Comparison of ENCODE assay signal across 27 cellular contexts in genomic region chr9:95901506-95901905, GRCh38. TPM values are rescaled to one million over a fixed set of nuclear protein-coding genes. Genes with fewer than 3 reads are reported as not detected.
DNase-seq lines count a peak whose midpoint lies in the region; ATAC-seq and TF ChIP-seq lines count a peak whose summit lies in the region.
"Had no signal": no experiment of that assay in that cellular context is flagged by ENCODE, and none has a peak within 500 bp of the region (broad histone marks: within the 10 kb centered on the region; RNA-seq: fewer than 3 reads in every experiment).

No MANE protein-coding gene starts in this region.

- H3K4me1 ChIP-seq in transverse colon = peaks cover 0 to 15% (median 7%) of the 10 kb centered on the region in 4 donors
- H3K4me1 ChIP-seq: thyroid gland had no signal

- H3K27ac ChIP-seq in transverse colon = peak overlapping the region in 1 of 4 donors; percentile 21
- H3K27ac ChIP-seq: cardiac muscle cell, neutrophil, thyroid gland had no signal

- TF ChIP-seq EP300 in transverse colon (IDR thresholded peaks at IDR 0.05; ENCODE audit: low read depth) = no peak

- H3K36me3 Mint-ChIP-seq in T-helper 17 cell (ENCODE audit: low read depth) = peaks cover 4% of the 10 kb centered on the region

- ATAC-seq in T-helper 17 cell (no peak), esophagus mucosa (peak; percentile 76), GM21360 (IDR thresholded peaks at IDR 0.05; ENCODE audit: unreplicated experiment) (no peak), GM21381 (IDR thresholded peaks at IDR 0.05; ENCODE audit: unreplicated experiment) (no peak)
- ATAC-seq: activated CD8-positive, alpha-beta T cell treated with anti-CD3 and anti-CD28 coated beads for 36 hours; SK-N-SH treated with all-trans-retinoic acid at 6 μM for 48 hours had no signal

- H3K27ac Mint-ChIP-seq in T-helper 17 cell = peak overlapping the region; percentile 29
- H3K27ac Mint-ChIP-seq: activated CD8-positive, alpha-beta T cell treated with anti-CD3 and anti-CD28 coated beads for 36 hours; B cell; HFFc6; stimulated activated naive CD8-positive, alpha-beta T cell treated with anti-CD3 and anti-CD28 coated beads, Interleukin-15, Interleukin-2, amounts not matched to agents 100 ng/mL and 50 ng/mL, for 24 hours; T-helper 2 cell treated with Interferon-gamma antibody and Interleukin-4, amounts not matched to agents 5 μg/mL and 100 μg/mL, for 36 hours had no signal

- TF ChIP-seq CTCF in transverse colon (IDR thresholded peaks at IDR 0.05) = no peak

- DNase-seq in NCI-H2196 (lab: John Stamatoyannopoulos, UW; ENCODE audit: unreplicated experiment) (peak; percentile 44), NCI-H2196 treated with DMSO at 0.1 percent for 48 hours (lab: John Stamatoyannopoulos, UW; ENCODE audit: unreplicated experiment) (no peak), T-helper 17 cell (no peak), transverse colon (peak; percentile 28), NCI-H1092 treated with DMSO at 0.1 percent for 48 hours (lab: John Stamatoyannopoulos, UW) (no peak)
- DNase-seq: activated CD8-positive, alpha-beta T cell treated with anti-CD3 and anti-CD28 coated beads for 36 hours; activated naive CD4-positive, alpha-beta T cell; activated T-cell treated with anti-CD3 and anti-CD28 coated beads, Interleukin-2, amount 50 U/mL, for 1 hour; DMS79; dorsolateral prefrontal cortex; foreskin fibroblast; HFFc6; hippocampal formation; KG1; NCI-H2081 treated with DMSO at 0.1 percent for 48 hours; NCI-H524; RPMI8226; thyroid gland had no signal

- in situ Hi-C loops in transverse colon (cut with MboI; ENCODE audit: low pct_ligation_motif_present in 1 of 4, low pct_unique_long_range_greater_than_20kb in 1 of 4, low sequenced_read_pairs in 3 of 4) = no loop called here

- H3K36me3 ChIP-seq in transverse colon = peaks cover 0 to 17% (median 0%) of the 10 kb centered on the region in 4 donors
- H3K36me3 ChIP-seq: cardiac muscle cell, neutrophil, thyroid gland had no signal

- H3K4me3 ChIP-seq in transverse colon = no peak overlapping the region
- H3K4me3 ChIP-seq: cardiac muscle cell, dorsolateral prefrontal cortex, thyroid gland had no signal

- H3K9me3 ChIP-seq in T-helper 17 cell (ENCODE audit: control insufficient read depth, low read length, poor library complexity, severe bottlenecking) (peaks cover 2% of the 10 kb centered on the region), transverse colon (no peaks in the 10 kb centered on the region)
- H3K9me3 ChIP-seq: neutrophil, thyroid gland had no signal

- intact Hi-C loops in transverse colon (cut with DNase I; ENCODE audit: low total_unique reads) = no loop called here

- H3K4me1 Mint-ChIP-seq in T-helper 17 cell = peaks cover 12% of the 10 kb centered on the region

- H3K27me3 ChIP-seq in transverse colon = no peaks in the 10 kb centered on the region
- H3K27me3 ChIP-seq: cardiac muscle cell, dorsolateral prefrontal cortex, neutrophil, thyroid gland had no signal

- H3K27me3 Mint-ChIP-seq in T-helper 17 cell = no peaks in the 10 kb centered on the region
- H3K27me3 Mint-ChIP-seq: activated CD8-positive, alpha-beta T cell treated with anti-CD3 and anti-CD28 coated beads for 36 hours; B cell; stimulated activated naive CD8-positive, alpha-beta T cell treated with anti-CD3 and anti-CD28 coated beads, Interleukin-15, Interleukin-2, amounts not matched to agents 100 ng/mL and 50 ng/mL, for 24 hours had no signal

- WGBS in transverse colon (ENCODE audit: low coverage in 1 of 2), 2 donors = 24 to 61% methylated on average over 3 of the region's 3 CpGs

- no peak overlapping the region for H3K4me3 Mint-ChIP-seq in T-helper 17 cell
- H3K4me3 Mint-ChIP-seq: activated CD8-positive, alpha-beta T cell treated with anti-CD3 and anti-CD28 coated beads for 36 hours; B cell; HFFc6; stimulated activated naive CD8-positive, alpha-beta T cell treated with anti-CD3 and anti-CD28 coated beads, Interleukin-15, Interleukin-2, amounts not matched to agents 100 ng/mL and 50 ng/mL, for 24 hours; T-helper 2 cell treated with Interferon-gamma antibody and Interleukin-4, amounts not matched to agents 5 μg/mL and 100 μg/mL, for 36 hours had no signal

- TF ChIP-seq POLR2A in transverse colon (IDR thresholded peaks at IDR 0.05) = no peak

RNA-seq across cellular contexts. Expression of gene ERCC6L2, which starts 26.0 kb away (rescaled TPM):
- 10 to 100 TPM; 38.8 to 39.4 TPM for total RNA-seq in T-helper 17 cell
- total RNA-seq in esophagus mucosa = 18.2 TPM
- 10 to 100 TPM; 62.7 to 84.6 (median 77.3) TPM for total RNA-seq in transverse colon

Comparison
In these comparisons a context has a peak if more than half of its experiments do, and no peak if none do; other contexts are left out.
1. DNase-seq: peak in NCI-H2196 (single experiment) and transverse colon (single experiment); none in NCI-H2196 treated with DMSO at 0.1 percent for 48 hours (single experiment), T-helper 17 cell (0 of 3) and NCI-H1092 treated with DMSO at 0.1 percent for 48 hours (single experiment).